Comparison of ENCODE assay signal across 8 cellular contexts in genomic region chr3:39447637-39448483, GRCh38. TPM values are rescaled to one million over a fixed set of nuclear protein-coding genes. Genes with fewer than 3 reads are reported as not detected.
DNase-seq lines count a peak whose midpoint lies in the region; ATAC-seq, FAIRE-seq and TF ChIP-seq lines count a peak whose summit lies in the region.

No MANE protein-coding gene starts in this region.

- H3K4me3 ChIP-seq in BJ (ENCODE audit: low read depth, low read length) (no peak overlapping the region), dorsolateral prefrontal cortex (peak overlapping the region in 25 of 59 donors; percentile 3 to 62 (median 31)), lung (no peak overlapping the region)

- no peaks in the 10 kb centered on the region for H3K4me1 ChIP-seq in lung (ENCODE audit: control insufficient read depth in 2 of 2, insufficient read depth in 2 of 2, low read length in 2 of 2)

- peak; percentile 90 for TF ChIP-seq CTCF in BJ (IDR thresholded peaks at IDR 0.05; ENCODE audit: insufficient read depth, low read depth, low read length)
- TF ChIP-seq CTCF in dorsolateral prefrontal cortex (IDR thresholded peaks at IDR 0.05 in 54 of 56, conservative IDR thresholded peaks at IDR 0.05 in 2 of 56; ENCODE audit: low read depth in 1 of 56, partially characterized antibody in 56 of 56): peak; percentile 81 to 98 (median 93)
- TF ChIP-seq CTCF in lung (IDR thresholded peaks at IDR 0.05; ENCODE audit: control extremely low read depth, extremely low read depth): peak; percentile 82

- no peaks in the 10 kb centered on the region for H3K9me3 ChIP-seq in lung (ENCODE audit: control insufficient read depth in 2 of 2, insufficient read depth in 1 of 2, low read length in 1 of 2)

- 25 to 28% methylated on average over 13 of the region's 13 CpGs for WGBS in lung, 2 donors

- H3K27me3 ChIP-seq in BJ (ENCODE audit: control insufficient read depth, insufficient read depth, low read length) (peaks cover 2% of the 10 kb centered on the region; the same call in 1 of the 2 replicates), dorsolateral prefrontal cortex (no peaks in the 10 kb centered on the region), lung (ENCODE audit: control insufficient read depth, insufficient read depth) (no peaks in the 10 kb centered on the region)

- no peaks in the 10 kb centered on the region for H3K36me3 ChIP-seq in BJ (ENCODE audit: control insufficient read depth, insufficient read depth, low read length)
- H3K36me3 ChIP-seq in lung (ENCODE audit: control insufficient read depth in 2 of 2, insufficient read depth in 2 of 2, low read length in 2 of 2): no peaks in the 10 kb centered on the region

- FAIRE-seq in GM19239 (lab: Jason Lieb, UNC): peak; percentile 90

- CTCF ChIA-PET in BJ (lab: Yijun Ruan, JAX): interaction anchor here (0.8 to 8.9 kb wide), 22 partner anchors 9 to 76 kb away, joined by 3 to 75 read pairs (median 4); partner anchors contain the start of gene MOBP

- POLR2A ChIA-PET in BJ (lab: Charles Lee): no interaction called here

- H3K27ac ChIP-seq in dorsolateral prefrontal cortex (peak overlapping the region; percentile 13 to 93 (median 82)), lung (ENCODE audit: low read depth in 1 of 2, low read length in 1 of 2) (no peak overlapping the region)

- intact Hi-C loops in dorsolateral prefrontal cortex (cut with DNase I): loop anchor here (1.0 to 2.0 kb wide), 3 partner anchors 19 to 51 kb away; partner anchors contain the start of gene MOBP (in 1 of the 2)

- peak; percentile 76 for ATAC-seq in HG03457 (IDR thresholded peaks at IDR 0.05; ENCODE audit: unreplicated experiment)
- ATAC-seq in lung (ENCODE audit: insufficient read depth, low FRiP score): peak; percentile 97

- DNase-seq in BJ (ENCODE audit: low read depth) (peak; percentile 37), GM19239 (ENCODE audit: insufficient read length, low spot score) (peak; percentile 60), NCI-H526 (lab: John Stamatoyannopoulos, UW) (peak; percentile 81 to 93), dorsolateral prefrontal cortex (peak in 9 of 10 donors; percentile 28 to 92 (median 69)), lung (ENCODE audit: low spot score) (peak; percentile 75)
- peak; percentile 21 to 40 for DNase-seq in activated CD4-positive, alpha-beta T cell treated with anti-CD3 and anti-CD28 coated beads, Interleukin-2, amount 50 U/mL, for 4 hours
- DNase-seq in stimulated activated CD8-positive, alpha-beta memory T cell treated with anti-CD3 and anti-CD28 coated beads, Interleukin-15, amount 100 ng/mL, for 1 hour (ENCODE audit: low read depth): peak; percentile 34

RNA-seq across cellular contexts. Expression of gene MOBP, which starts 19.6 kb away (rescaled TPM):
- polyA plus RNA-seq in BJ (2011; rRNA removed): not detected in 2 replicates
- not detected in 2 replicates for polyA minus RNA-seq in BJ (2011; rRNA and poly(A)+ RNA removed)
- total RNA-seq in dorsolateral prefrontal cortex: 1,000 to 10,000 TPM in 11 of 120 experiments, 100 to 1,000 TPM in 101, 10 to 100 TPM in 8; 40.9 to 1,548 (median 379) TPM
- under 1 TPM; 0.14 to 0.18 TPM for total RNA-seq in lung
- polyA plus RNA-seq in lung: under 1 TPM; 0.10 to 0.17 TPM

RNA-seq across cellular contexts. Expression of gene RPSA, which starts 41.3 kb away (rescaled TPM):
- polyA plus RNA-seq in BJ (2011; rRNA removed) (3,181 and 4,053 TPM in 2 replicates), lung (1,000 to 10,000 TPM; 1,464 to 1,968 TPM)
- 525 and 1,040 TPM in 2 replicates for polyA minus RNA-seq in BJ (2011; rRNA and poly(A)+ RNA removed)
- total RNA-seq in dorsolateral prefrontal cortex (100 to 1,000 TPM; 285 to 584 (median 399) TPM), lung (1,000 to 10,000 TPM in 1 of 2 donors, 100 to 1,000 TPM in 1; 657 to 1,053 TPM)

Comparison
In these comparisons a context has a peak if more than half of its experiments do, and no peak if none do; other contexts are left out.
1. DNase-seq: peak in every context shown above with its lines; median percentile 87 in NCI-H526; 75 in lung; 69 in dorsolateral prefrontal cortex; 60 in GM19239; 37 in BJ; 34 in stimulated activated CD8-positive, alpha-beta memory T cell treated with anti-CD3 and anti-CD28 coated beads, Interleukin-15, amount 100 ng/mL, for 1 hour; 30 in activated CD4-positive, alpha-beta T cell treated with anti-CD3 and anti-CD28 coated beads, Interleukin-2, amount 50 U/mL, for 4 hours.
2. H3K27ac ChIP-seq: peak in dorsolateral prefrontal cortex (59 of 59); none in lung (0 of 2).
3. RNA of gene MOBP, which starts 19.6 kb away (total RNA-seq): 40.9 to 1,548 TPM in dorsolateral prefrontal cortex; 0.14 to 0.18 TPM in lung; every median in the first group is over 10 times any median in the second.
4. Peak in every context shown above with its lines, with median percentiles within 50 percentile points of each other: CTCF ChIP-seq.